3 cellular contexts compared by ENCODE assay signal in genomic region chr13:33624253-33624652, GRCh38.
TF ChIP-seq lines count a peak whose summit lies in the region.

No MANE protein-coding gene starts in this region.

TF ChIP-seq in HepG2, 621 proteins besides CTCF, POLR2A, EP300 and RAD21 (continued from another document):
- TF ChIP-seq ZFYVE20 (CRISPR knock-in tag; IDR thresholded peaks at IDR 0.05; ENCODE audit: borderline replicate concordance, low read depth), result no peak
- TF ChIP-seq ZNF766 (CRISPR knock-in tag; IDR thresholded peaks at IDR 0.05; ENCODE audit: borderline replicate concordance), result no peak
- peak; percentile 87 to 90 for TF ChIP-seq MAFK (conservative IDR thresholded peaks at IDR 0.05 in 1 of 2, IDR thresholded peaks at IDR 0.05 in 1 of 2; ENCODE audit: low read length in 2 of 2)
- TF ChIP-seq GPN1 (CRISPR knock-in tag; IDR thresholded peaks at IDR 0.05; ENCODE audit: borderline replicate concordance), result no peak
- TF ChIP-seq ZFP1 (CRISPR knock-in tag; IDR thresholded peaks at IDR 0.05), result no peak
- no peak for TF ChIP-seq TIGD3 (CRISPR knock-in tag; IDR thresholded peaks at IDR 0.05; ENCODE audit: borderline replicate concordance)
- TF ChIP-seq SKIL (CRISPR knock-in tag; IDR thresholded peaks at IDR 0.05; ENCODE audit: borderline replicate concordance), result no peak
- no peak for TF ChIP-seq KAT8 (CRISPR knock-in tag; IDR thresholded peaks at IDR 0.05)
- peak; percentile 86 for TF ChIP-seq MAFF (IDR thresholded peaks at IDR 0.05; ENCODE audit: low read depth, low read length)
- TF ChIP-seq ZFAT (CRISPR knock-in tag; conservative IDR thresholded peaks at IDR 0.05), result no peak
- no peak for TF ChIP-seq BHLHE40 (IDR thresholded peaks at IDR 0.05; ENCODE audit: low read length)
- no peak for TF ChIP-seq ZNF263 (CRISPR knock-in tag; IDR thresholded peaks at IDR 0.05)
- TF ChIP-seq EEA1 (CRISPR knock-in tag; IDR thresholded peaks at IDR 0.05; ENCODE audit: borderline replicate concordance), result no peak
- no peak for TF ChIP-seq ZNF775 (CRISPR knock-in tag; IDR thresholded peaks at IDR 0.05; ENCODE audit: borderline replicate concordance)
- no peak for TF ChIP-seq CERS6 (CRISPR knock-in tag; IDR thresholded peaks at IDR 0.05)

TF ChIP-seq in GM23338, 12 proteins besides CTCF, POLR2A, EP300 and RAD21 (continued from another document and continues in another):
- TF ChIP-seq ZNF462 (CRISPR knock-in tag; IDR thresholded peaks at IDR 0.05), result no peak
- TF ChIP-seq ZNF331 (CRISPR knock-in tag; IDR thresholded peaks at IDR 0.05; ENCODE audit: low read depth), result no peak
- TF ChIP-seq STAT1 (IDR thresholded peaks at IDR 0.05; ENCODE audit: unreplicated experiment), result no peak
- no peak for TF ChIP-seq EZH2 (IDR thresholded peaks at IDR 0.05; ENCODE audit: low read depth, unreplicated experiment)
- TF ChIP-seq POLR2AphosphoS5 (IDR thresholded peaks at IDR 0.05; ENCODE audit: low read depth), result no peak
- TF ChIP-seq EZH2phosphoT487 (IDR thresholded peaks at IDR 0.05; ENCODE audit: unreplicated experiment), result no peak
- TF ChIP-seq NANOG (IDR thresholded peaks at IDR 0.05; ENCODE audit: borderline replicate concordance), result no peak
- TF ChIP-seq CREB1 (CRISPR knock-in tag; IDR thresholded peaks at IDR 0.05; ENCODE audit: low read depth), result no peak
- no peak for TF ChIP-seq REST (IDR thresholded peaks at IDR 0.05; ENCODE audit: unreplicated experiment)

TF ChIP-seq in K562, 482 proteins besides CTCF, POLR2A, EP300 and RAD21 (continued from another document):
- no peak for TF ChIP-seq ZBTB2 (IDR thresholded peaks at IDR 0.05)
- TF ChIP-seq C11orf30 (IDR thresholded peaks at IDR 0.05; ENCODE audit: low read depth), result peak; percentile 41; the same call in 1 of the 2 replicates
- no peak for TF ChIP-seq PCBP1 (IDR thresholded peaks at IDR 0.05; ENCODE audit: low read depth, low read length, poor library complexity, severe bottlenecking)
- TF ChIP-seq ZNF232 (CRISPR knock-in tag; IDR thresholded peaks at IDR 0.05), result no peak
- no peak for TF ChIP-seq ELF2 (CRISPR knock-in tag; IDR thresholded peaks at IDR 0.05)
- TF ChIP-seq CC2D1A (IDR thresholded peaks at IDR 0.05), result no peak
- TF ChIP-seq STAT5A (IDR thresholded peaks at IDR 0.05; ENCODE audit: borderline replicate concordance, low read length), result no peak
- no peak for TF ChIP-seq ZFPM2 (CRISPR knock-in tag; IDR thresholded peaks at IDR 0.05)
- no peak for TF ChIP-seq MECOM (CRISPR knock-in tag; IDR thresholded peaks at IDR 0.05)
- TF ChIP-seq MAFK (IDR thresholded peaks at IDR 0.05; ENCODE audit: low read length), result peak; percentile 50; the same call in 1 of the 2 replicates
- TF ChIP-seq ZFP30 (CRISPR knock-in tag; IDR thresholded peaks at IDR 0.05; ENCODE audit: borderline replicate concordance), result no peak
- no peak for TF ChIP-seq ZNF707 (CRISPR knock-in tag; conservative IDR thresholded peaks at IDR 0.05)
- no peak for TF ChIP-seq WHSC1 (IDR thresholded peaks at IDR 0.05; ENCODE audit: low read length)
- TF ChIP-seq MAFF (IDR thresholded peaks at IDR 0.05; ENCODE audit: low read length), result peak; percentile 40; the same call in 1 of the 2 replicates
- peak; percentile 58 for TF ChIP-seq ZNF316 (IDR thresholded peaks at IDR 0.05)
- TF ChIP-seq ZNF280A (IDR thresholded peaks at IDR 0.05; ENCODE audit: low read depth, partially characterized antibody), result no peak
- TF ChIP-seq SMC3 (conservative IDR thresholded peaks at IDR 0.05; ENCODE audit: insufficient read depth, low read depth, low read length), result no peak
- no peak for TF ChIP-seq ZC3H8 (IDR thresholded peaks at IDR 0.05)
